ENCODE assay signal across 32 cellular contexts in the genomic region with DNA sequence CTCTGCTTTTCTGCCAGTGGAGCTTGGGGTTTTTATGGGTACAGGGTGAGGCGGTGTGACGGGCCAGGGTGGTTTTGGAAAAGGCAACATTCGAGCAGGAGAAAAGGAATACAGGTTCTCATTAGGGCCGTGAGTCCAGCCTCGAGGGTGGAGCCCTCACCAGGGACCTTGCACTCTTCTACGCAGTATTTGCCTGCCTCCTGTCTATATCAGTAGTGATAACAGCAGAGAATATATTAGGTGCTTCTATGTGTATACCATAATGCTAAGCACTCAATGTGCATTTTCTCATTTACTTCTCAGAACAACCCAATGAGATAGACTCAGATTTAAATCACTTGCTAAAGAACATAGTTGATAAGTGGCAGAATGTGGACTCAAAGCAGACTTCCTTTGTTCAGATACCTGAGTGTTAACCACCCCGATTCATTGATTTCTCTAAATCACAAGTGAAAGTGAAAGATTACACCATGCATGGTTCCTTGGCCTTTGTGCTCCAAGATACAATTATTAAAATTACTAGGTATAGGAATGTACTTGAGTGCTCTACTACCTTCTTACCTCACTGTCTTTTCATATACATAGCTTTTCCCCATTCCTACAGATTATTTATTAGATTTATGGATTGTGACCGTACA.
"Had no signal": no experiment of that assay in that cellular context is flagged by ENCODE, and none has a peak within 500 bp of the region (broad histone marks: within the 10 kb centered on the region; RNA-seq: fewer than 3 reads in every experiment).

No MANE protein-coding gene starts in this region.

- H3K4me2 ChIP-seq: SK-N-SH had no signal

- H3K9me3 ChIP-seq: MG63, SJSA1, SK-N-SH had no signal

- H3K27ac Mint-ChIP-seq: activated CD4-positive, alpha-beta T cell treated with anti-CD3 and anti-CD28 coated beads, Interleukin-2, amount 10 ng/mL, durations not matched to agents 24 days and 14 days; activated CD8-positive, alpha-beta T cell treated with anti-CD3 and anti-CD28 coated beads for 36 hours; activated naive CD4-positive, alpha-beta T cell treated with anti-CD3 and anti-CD28 coated beads for 36 hours; activated naive CD4-positive, alpha-beta T cell treated with anti-CD3 and anti-CD28 coated beads, Interleukin-2, amount 50 U/mL, for 72 hours; activated naive CD8-positive, alpha-beta T cell treated with anti-CD3 and anti-CD28 coated beads, Interleukin-2, amount 50 U/mL, for 24 hours; IgD-negative memory B cell; T-helper 1 cell treated with Interleukin-12 subunit alpha and Interleukin-12 subunit beta and Interleukin-4 antibody, amounts not matched to agents 30 μg/mL and 1 μg/mL, for 36 hours; T-helper 2 cell treated with Interferon-gamma antibody and Interleukin-4, amounts not matched to agents 5 μg/mL and 100 μg/mL, for 36 hours had no signal

- H3K27me3 Mint-ChIP-seq: activated CD4-positive, alpha-beta T cell treated with anti-CD3 and anti-CD28 coated beads, Interleukin-2, amount 10 ng/mL, durations not matched to agents 24 days and 14 days; activated CD8-positive, alpha-beta T cell treated with anti-CD3 and anti-CD28 coated beads for 36 hours; activated naive CD8-positive, alpha-beta T cell treated with anti-CD3 and anti-CD28 coated beads, Interleukin-2, amount 50 U/mL, for 24 hours; central memory CD8-positive, alpha-beta T cell; IgD-negative memory B cell had no signal

- H3K4me1 ChIP-seq: SJSA1 had no signal

- H3K4me1 Mint-ChIP-seq: activated CD4-positive, alpha-beta T cell treated with anti-CD3 and anti-CD28 coated beads, Interleukin-2, amount 10 ng/mL, durations not matched to agents 24 days and 14 days; activated naive CD8-positive, alpha-beta T cell treated with anti-CD3 and anti-CD28 coated beads, Interleukin-2, amount 50 U/mL, for 24 hours; central memory CD8-positive, alpha-beta T cell had no signal

- H3K36me3 Mint-ChIP-seq: IgD-negative memory B cell had no signal

- H3K27me3 ChIP-seq: brain microvascular endothelial cell, MG63, SJSA1 had no signal

- ATAC-seq: activated CD8-positive, alpha-beta T cell treated with anti-CD3 and anti-CD28 coated beads for 36 hours; activated naive CD4-positive, alpha-beta T cell treated with anti-CD3 and anti-CD28 coated beads, Interleukin-2, amount 50 U/mL, for 72 hours; activated naive CD8-positive, alpha-beta T cell treated with anti-CD3 and anti-CD28 coated beads, Interleukin-2, amount 50 U/mL, for 24 hours; Panc1 had no signal

- DNase-seq: activated CD4-positive, alpha-beta T cell treated with anti-CD3 and anti-CD28 coated beads, Interleukin-2, amount 10 ng/mL, durations not matched to agents 24 days and 14 days; activated CD4-positive, alpha-beta T cell treated with anti-CD3 and anti-CD28 coated beads, Interleukin-2, amount 50 U/mL, for 4 hours; activated CD8-positive, alpha-beta T cell treated with anti-CD3 and anti-CD28 coated beads for 36 hours; activated gamma-delta T cell treated with Interleukin-2 at 50 U/mL for 16 hours; activated naive CD4-positive, alpha-beta T cell treated with anti-CD3 and anti-CD28 coated beads for 36 hours; activated naive CD8-positive, alpha-beta T cell treated with anti-CD3 and anti-CD28 coated beads, Interleukin-2, amount 50 U/mL, for 24 hours; activated T-cell treated with anti-CD3 and anti-CD28 coated beads, Interleukin-2, amount 50 U/mL, for 1 hour; anterior cingulate cortex; brain microvascular endothelial cell; Kasumi-1; KBM-7; MG63; NCI-H1048; NCI-H1105 treated with DMSO at 0.1 percent for 48 hours; NCI-H1436; NCI-H187; NCI-H2029 treated with DMSO at 0.1 percent for 48 hours; NCI-H2107; NCI-H2171; NCI-H226; NCI-H446 treated with DMSO at 0.1 percent for 48 hours; NCI-H524; RPMI8226; SHP77 treated with DMSO at 0.1 percent for 48 hours; SK-N-SH had no signal

- H3K9ac ChIP-seq: SK-N-SH had no signal

- H3K4me3 ChIP-seq: MG63, SJSA1 had no signal

- H3K9me3 Mint-ChIP-seq: activated CD4-positive, alpha-beta T cell treated with anti-CD3 and anti-CD28 coated beads, Interleukin-2, amount 10 ng/mL, durations not matched to agents 24 days and 14 days; activated CD8-positive, alpha-beta T cell treated with anti-CD3 and anti-CD28 coated beads for 36 hours had no signal

- H3K36me3 ChIP-seq: brain microvascular endothelial cell, MG63, SJSA1 had no signal

- H3K27ac ChIP-seq: brain microvascular endothelial cell, SJSA1 had no signal

- H3K4me3 Mint-ChIP-seq: activated CD4-positive, alpha-beta T cell treated with anti-CD3 and anti-CD28 coated beads, Interleukin-2, amount 10 ng/mL, durations not matched to agents 24 days and 14 days; activated CD8-positive, alpha-beta T cell treated with anti-CD3 and anti-CD28 coated beads for 36 hours; activated naive CD4-positive, alpha-beta T cell treated with anti-CD3 and anti-CD28 coated beads for 36 hours; activated naive CD8-positive, alpha-beta T cell treated with anti-CD3 and anti-CD28 coated beads, Interleukin-2, amount 50 U/mL, for 24 hours; central memory CD8-positive, alpha-beta T cell; IgD-negative memory B cell; T-helper 1 cell treated with Interleukin-12 subunit alpha and Interleukin-12 subunit beta and Interleukin-4 antibody, amounts not matched to agents 30 μg/mL and 1 μg/mL, for 36 hours; T-helper 2 cell treated with Interferon-gamma antibody and Interleukin-4, amounts not matched to agents 5 μg/mL and 100 μg/mL, for 36 hours had no signal
